ENCODE assay signal across 30 cellular contexts in genomic region chr2:37686792-37687595, GRCh38. TPM values are rescaled to one million over a fixed set of nuclear protein-coding genes. Genes with fewer than 3 reads are reported as not detected.
DNase-seq lines count a peak whose midpoint lies in the region; ATAC-seq, FAIRE-seq and TF ChIP-seq lines count a peak whose summit lies in the region.
"Had no signal": no experiment of that assay in that cellular context is flagged by ENCODE, and none has a peak within 500 bp of the region (broad histone marks: within the 10 kb centered on the region; RNA-seq: fewer than 3 reads in every experiment).

No MANE protein-coding gene starts in this region.

- H3K27ac ChIP-seq in trophoblast cell (ENCODE audit: low read depth, low read length) (no peak overlapping the region), right atrium auricular region (no peak overlapping the region)
- H3K27ac ChIP-seq: C4-2B, HL-60, KMS-11 had no signal

- H3K14ac ChIP-seq in trophoblast cell (ENCODE audit: low read length): no peak overlapping the region

- H3K9ac ChIP-seq in trophoblast cell (ENCODE audit: low read length): no peak overlapping the region
- H3K9ac ChIP-seq: KMS-11 had no signal

- no peak for FAIRE-seq in bronchial epithelial cell (lab: Jason Lieb, UNC)

- H3K4me3 Mint-ChIP-seq in HFFc6: no peak overlapping the region
- H3K4me3 Mint-ChIP-seq: activated naive CD4-positive, alpha-beta T cell treated with anti-CD3 and anti-CD28 coated beads, Interleukin-2, amount 10 ng/mL, durations not matched to agents 7 days and 5 days; effector memory CD8-positive, alpha-beta T cell; type B pancreatic cell had no signal

- H3K4me2 ChIP-seq in trophoblast cell (ENCODE audit: low read length): no peak overlapping the region
- H3K4me2 ChIP-seq: KMS-11 had no signal

- H3K23ac ChIP-seq in trophoblast cell (ENCODE audit: low read length): no peak overlapping the region

- no peaks in the 10 kb centered on the region for H3K27me3 ChIP-seq in bronchial epithelial cell (ENCODE audit: control insufficient read depth, insufficient read depth, low read length)
- H3K27me3 ChIP-seq in trophoblast cell (ENCODE audit: insufficient read depth, low read length): no peaks in the 10 kb centered on the region
- H3K27me3 ChIP-seq in right atrium auricular region: no peaks in the 10 kb centered on the region

- H3K27ac Mint-ChIP-seq in HFFc6: peak overlapping the region; percentile 29
- H3K27ac Mint-ChIP-seq: activated naive CD4-positive, alpha-beta T cell treated with anti-CD3 and anti-CD28 coated beads, Interleukin-2, amount 10 ng/mL, durations not matched to agents 7 days and 5 days; effector memory CD8-positive, alpha-beta T cell; type B pancreatic cell had no signal

- H3K79me1 ChIP-seq in trophoblast cell (ENCODE audit: low read length): peaks cover 16% of the 10 kb centered on the region

- no peak overlapping the region for H4K8ac ChIP-seq in trophoblast cell (ENCODE audit: low read depth, low read length)

- H2BK5ac ChIP-seq in trophoblast cell (ENCODE audit: low read depth, low read length, poor library complexity): no peak overlapping the region

- no peaks in the 10 kb centered on the region for H3K79me2 ChIP-seq in trophoblast cell (ENCODE audit: control insufficient read depth, insufficient read depth, low read length, poor library complexity)

- no peak overlapping the region for H4K12ac ChIP-seq in trophoblast cell (ENCODE audit: low read depth, low read length)

- no peak overlapping the region for H3K4me3 ChIP-seq in bronchial epithelial cell (ENCODE audit: low read depth, low read length)
- no peak overlapping the region for H3K4me3 ChIP-seq in trophoblast cell (ENCODE audit: low read depth, low read length)
- H3K4me3 ChIP-seq in right atrium auricular region: no peak overlapping the region

- peak overlapping the region; percentile 39 for H2BK120ac ChIP-seq in trophoblast cell (ENCODE audit: insufficient read depth, low read length, poor library complexity)

- no peaks in the 10 kb centered on the region for H3K27me3 Mint-ChIP-seq in HFFc6 (ENCODE audit: insufficient read depth)
- H3K27me3 Mint-ChIP-seq: activated naive CD4-positive, alpha-beta T cell treated with anti-CD3 and anti-CD28 coated beads, Interleukin-2, amount 10 ng/mL, durations not matched to agents 7 days and 5 days; effector memory CD8-positive, alpha-beta T cell; type B pancreatic cell had no signal

- H3K4me1 Mint-ChIP-seq in HFFc6 (ENCODE audit: low read depth): peaks cover 55% of the 10 kb centered on the region

- no peaks in the 10 kb centered on the region; the same call in 1 of the 2 replicates for H3K9me3 Mint-ChIP-seq in HFFc6

- no peaks in the 10 kb centered on the region for H3K36me3 ChIP-seq in bronchial epithelial cell (ENCODE audit: control insufficient read depth, insufficient read depth, low read length)
- H3K36me3 ChIP-seq in trophoblast cell (ENCODE audit: control insufficient read depth in 1 of 2, insufficient read depth in 2 of 2, low read length in 2 of 2): no peaks in the 10 kb centered on the region
- H3K36me3 ChIP-seq in right atrium auricular region: no peaks in the 10 kb centered on the region

- H2AFZ ChIP-seq in trophoblast cell (ENCODE audit: insufficient read depth, low read length, poor library complexity): no peak overlapping the region

- no CpG with 5 or more reads among the region's 1 CpG for WGBS in trophoblast cell (ENCODE audit: extremely low coverage, insufficient coverage, insufficient read length)

- no peak overlapping the region for H4K91ac ChIP-seq in trophoblast cell (ENCODE audit: low read depth, low read length)

- peak; percentile 44 to 62 for ATAC-seq in activated CD4-positive, CD25-positive, alpha-beta regulatory T cell treated with anti-CD3 and anti-CD28 coated beads, Interleukin-2, amount 50 U/mL, for 24 hours
- ATAC-seq: effector memory CD8-positive, alpha-beta T cell; left colon had no signal

- H3K36me3 Mint-ChIP-seq in HFFc6 (ENCODE audit: low read depth): peaks cover 4% of the 10 kb centered on the region; the same call in 1 of the 2 replicates

- H3K4me1 ChIP-seq in trophoblast cell (ENCODE audit: control insufficient read depth in 1 of 2, insufficient read depth in 2 of 2, low read length in 2 of 2) (peaks cover 12 to 15% of the 10 kb centered on the region in 2 experiments), right atrium auricular region (peaks cover 0 to 18% of the 10 kb centered on the region in 2 donors)

- TF ChIP-seq CTCF in HFFc6 (IDR thresholded peaks at IDR 0.05): no peak
- TF ChIP-seq CTCF in bronchial epithelial cell (IDR thresholded peaks at IDR 0.05; ENCODE audit: insufficient read depth, low read length, severe bottlenecking): no peak
- TF ChIP-seq CTCF in right atrium auricular region (IDR thresholded peaks at IDR 0.05): no peak

- H3K9me3 ChIP-seq in trophoblast cell (ENCODE audit: insufficient read depth, low read depth, low read length) (no peaks in the 10 kb centered on the region), right atrium auricular region (no peaks in the 10 kb centered on the region)
- H3K9me3 ChIP-seq: Caco-2 had no signal

- no peak overlapping the region for H2BK12ac ChIP-seq in trophoblast cell (ENCODE audit: low read length)

- no peak overlapping the region for H3K4ac ChIP-seq in trophoblast cell (ENCODE audit: low read depth, low read length)

- H2AK5ac ChIP-seq in trophoblast cell (ENCODE audit: low read length): no peak overlapping the region

- no peak overlapping the region for H3K18ac ChIP-seq in trophoblast cell (ENCODE audit: low read length)

- DNase-seq in activated CD4-positive, CD25-positive, alpha-beta regulatory T cell treated with anti-CD3 and anti-CD28 coated beads, Interleukin-2, amount 50 U/mL, for 72 hours: no peak
- DNase-seq in HFFc6 (no peak), bronchial epithelial cell (ENCODE audit: low read depth) (peak; percentile 26), trophoblast cell (no peak), right atrium auricular region (ENCODE audit: low spot score) (no peak), SKM-1 (lab: John Stamatoyannopoulos, UW; ENCODE audit: unreplicated experiment) (no peak)
- no peak for DNase-seq in stimulated activated CD4-positive, alpha-beta T cell treated with anti-CD3 and anti-CD28 coated beads, Interleukin-2, amount 100 ng/mL, for 24 hours
- DNase-seq: 8988T; activated naive CD4-positive, alpha-beta T cell treated with anti-CD3 and anti-CD28 coated beads, Interleukin-2, amount 10 ng/mL, durations not matched to agents 7 days and 5 days; aorta; Caco-2; DMS53; effector memory CD8-positive, alpha-beta T cell; GDM1; H7; hypothalamus; left colon; NCI-H1436; NCI-H2081 treated with DMSO at 0.1 percent for 48 hours; NCI-H345; NCI-H69; SIG-M5; stimulated activated CD4-positive, alpha-beta T cell treated with anti-CD3 and anti-CD28 coated beads, Interleukin-4, amount 100 ng/mL, for 1 hour; substantia nigra; T1000 had no signal

RNA-seq across cellular contexts. Expression of gene CDC42EP3, which starts 15.6 kb away (rescaled TPM):
- total RNA-seq in HFFc6 (2021; fragmentation: NEBNext Ultra II Directional; extraction: Animal tissue kit (Norgen Biotek cat#: 25700)): 100 to 1,000 TPM; 159 to 248 (median 201) TPM
- total RNA-seq in bronchial epithelial cell: 8.7 and 10.5 TPM in 2 replicates
- 60.8 TPM in 2 replicates for polyA plus RNA-seq in trophoblast cell (2013)
- total RNA-seq in right atrium auricular region: 100 to 1,000 TPM in 1 of 2 donors, 10 to 100 TPM in 1; 38.5 to 105 TPM
